ENCODE assay signal across 9 cellular contexts in genomic region chr10:102280397-102281015, GRCh38. TPM values are rescaled to one million over a fixed set of nuclear protein-coding genes. Genes with fewer than 3 reads are reported as not detected.
DNase-seq lines count a peak whose midpoint lies in the region; ATAC-seq, FAIRE-seq and TF ChIP-seq lines count a peak whose summit lies in the region.
"Had no signal": no experiment of that assay in that cellular context is flagged by ENCODE, and none has a peak within 500 bp of the region (broad histone marks: within the 10 kb centered on the region; RNA-seq: fewer than 3 reads in every experiment).

No MANE protein-coding gene starts in this region.

- H3K9me3 ChIP-seq in A673 (ENCODE audit: low read depth, low read length, poor library complexity, severe bottlenecking), result no peaks in the 10 kb centered on the region

- peak overlapping the region; percentile 33 for H3K27ac ChIP-seq in A673 (ENCODE audit: low read depth, low read length, poor library complexity, severe bottlenecking)

- CTCF ChIA-PET in A673 (lab: Charles Lee), result no interaction called here

- TF ChIP-seq CTCF in A673 (conservative IDR thresholded peaks at IDR 0.05; ENCODE audit: low read depth, low read length), result no peak

- peaks cover 17% of the 10 kb centered on the region for H3K4me1 ChIP-seq in A673 (ENCODE audit: insufficient read depth, low read length, poor library complexity, severe bottlenecking)

- ATAC-seq in HG02870 (IDR thresholded peaks at IDR 0.05; ENCODE audit: unreplicated experiment) (no peak), GM21390 (IDR thresholded peaks at IDR 0.05; ENCODE audit: unreplicated experiment) (no peak), esophagus mucosa (no peak), GM18868 (IDR thresholded peaks at IDR 0.05; ENCODE audit: unreplicated experiment) (no peak)

- no TSS peak for BruUV-seq in A673 (replicated peaks; lab: Mats Ljungman, UMichigan)

- DNase-seq in A673 (ENCODE audit: low spot score) (peak; percentile 41), HTR-8/SVneo (ENCODE audit: insufficient read length, low spot score) (peak; percentile 28), amniotic epithelial cell (ENCODE audit: low read depth) (peak; percentile 27), left kidney (ENCODE audit: low read depth, low spot score) (peak; percentile 60)
- DNase-seq: NCI-H2107 had no signal

- H3K36me3 ChIP-seq in A673 (ENCODE audit: insufficient read depth, low read length, poor library complexity, severe bottlenecking), result peaks cover 7% of the 10 kb centered on the region

- POLR2A ChIA-PET in A673 (lab: Charles Lee; ENCODE audit: low non-redundant PET), result no interaction called here

- intact Hi-C loops in A673 (cut with micrococcal nuclease; ENCODE audit: unreplicated experiment), result no loop called here

- H3K27me3 ChIP-seq in A673 (replicated peaks; ENCODE audit: insufficient read depth, low read depth, low read length, poor library complexity), result no peaks in the 10 kb centered on the region

- peak overlapping the region; percentile 1 for H3K4me3 ChIP-seq in A673 (ENCODE audit: low read depth, low read length, poor library complexity, severe bottlenecking)

- FAIRE-seq in HTR-8/SVneo (lab: Jason Lieb, UNC), result peak; percentile 76

RNA-seq across cellular contexts. Expression of gene GBF1, which starts 35.2 kb away (rescaled TPM):
- 48.4 and 50.0 TPM in 2 replicates for total RNA-seq in A673 (2021)
- 24.0 TPM for total RNA-seq in esophagus mucosa

RNA-seq across cellular contexts. Expression of gene PITX3, which starts 39.2 kb away (rescaled TPM):
- total RNA-seq in A673 (2021) (not detected in 2 replicates), esophagus mucosa (not detected)

RNA-seq across cellular contexts. Expression of gene ELOVL3, which starts 54.4 kb away (rescaled TPM):
- total RNA-seq in A673 (2021) (0.44 TPM in 1 of 2 replicates, not detected in the other), esophagus mucosa (not detected)
